In genomic region chr15:95922431-95922830, GRCh38 we compare ENCODE assay signal across 17 cellular contexts.
A peak's percentile ranks its signal among the peaks of the same experiment; 100 is the strongest.
DNase-seq lines count a peak whose midpoint lies in the region; ATAC-seq and TF ChIP-seq lines count a peak whose summit lies in the region.
"Had no signal": no experiment of that assay in that cellular context is flagged by ENCODE, and none has a peak within 500 bp of the region (broad histone marks: within the 10 kb centered on the region; RNA-seq: fewer than 3 reads in every experiment).

No MANE protein-coding gene starts in this region.

- H3K36me3 Mint-ChIP-seq in Caco-2 (ENCODE audit: insufficient read depth, unreplicated experiment) (no peaks in the 10 kb centered on the region), nephron progenitor cell (ENCODE audit: low read depth) (no peaks in the 10 kb centered on the region)

- H3K27me3 ChIP-seq in Caco-2 (replicated peaks; ENCODE audit: control insufficient read depth, insufficient read depth, low read length), result no peaks in the 10 kb centered on the region
- H3K27me3 ChIP-seq in esophagus squamous epithelium, result no peaks in the 10 kb centered on the region
- H3K27me3 ChIP-seq: Peyer's patch, tibial artery had no signal

- H3K27me3 Mint-ChIP-seq in Caco-2 (ENCODE audit: insufficient read depth, unreplicated experiment) (no peaks in the 10 kb centered on the region), nephron progenitor cell (ENCODE audit: low read depth, poor library complexity) (peaks cover 10% of the 10 kb centered on the region)
- H3K27me3 Mint-ChIP-seq: T-helper 17 cell had no signal

- 77 to 81% methylated on average over 7 of the region's 7 CpGs for WGBS in esophagus squamous epithelium, 2 donors

- intact Hi-C loops in Caco-2 (cut with micrococcal nuclease; ENCODE audit: unreplicated experiment), result loop anchor here (1.0 to 5.0 kb wide), 6 partner anchors 130 to 402 kb away; no protein-coding TSS in a partner anchor
- intact Hi-C loops in esophagus squamous epithelium (cut with DNase I), result no loop called here

- POLR2A ChIA-PET in Caco-2 (lab: Charles Lee), result no interaction called here

- DNase-seq in Caco-2, result peak; percentile 52 to 57
- peak; percentile 33 for DNase-seq in epithelial cell of esophagus (ENCODE audit: low read depth)
- no peak for DNase-seq in esophagus squamous epithelium (lab: John Stamatoyannopoulos, UW)
- no peak for DNase-seq in nephron progenitor cell
- no peak for DNase-seq in NCI-H128 (lab: John Stamatoyannopoulos, UW; ENCODE audit: unreplicated experiment)
- DNase-seq in NCI-H1694 (lab: John Stamatoyannopoulos, UW), result no peak
- DNase-seq: activated CD4-positive, alpha-beta T cell treated with anti-CD3 and anti-CD28 coated beads, Interleukin-2, amount 50 U/mL, for 4 hours; glutamatergic neuron; HFFc6; IMR-90; kidney glomerular epithelial cell; NCI-H510A; Peyer's patch; T-helper 17 cell; tibial artery had no signal

- CTCF ChIA-PET in Caco-2 (lab: Charles Lee), result interaction anchor here (0.9 to 1.0 kb wide), 2 partner anchors 262 to 405 kb away, joined by 3 read pairs; no protein-coding TSS in a partner anchor

- H3K27ac ChIP-seq in esophagus squamous epithelium, result no peak overlapping the region
- H3K27ac ChIP-seq: Peyer's patch, tibial artery had no signal

- H3K4me1 ChIP-seq in Caco-2, result no peaks in the 10 kb centered on the region
- no peaks in the 10 kb centered on the region for H3K4me1 ChIP-seq in esophagus squamous epithelium
- H3K4me1 ChIP-seq: Peyer's patch, tibial artery had no signal

- BruUV-seq in Caco-2 (replicated peaks; lab: Mats Ljungman, UMichigan), result no TSS peak

- TF ChIP-seq POLR2A in esophagus squamous epithelium (IDR thresholded peaks at IDR 0.05), result no peak

- peak; percentile 52 for ATAC-seq in GM18909 (IDR thresholded peaks at IDR 0.05; ENCODE audit: poor library complexity, unreplicated experiment)
- ATAC-seq: T-helper 17 cell had no signal

- no peaks in the 10 kb centered on the region for H3K9me3 Mint-ChIP-seq in Caco-2 (ENCODE audit: unreplicated experiment)
- no peaks in the 10 kb centered on the region for H3K9me3 Mint-ChIP-seq in nephron progenitor cell
- H3K9me3 Mint-ChIP-seq: HFFc6 had no signal

- H3K4me3 ChIP-seq in Caco-2 (ENCODE audit: low read depth, low read length) (no peak overlapping the region), epithelial cell of esophagus (ENCODE audit: low read length) (no peak overlapping the region), esophagus squamous epithelium (no peak overlapping the region)
- H3K4me3 ChIP-seq: Peyer's patch, tibial artery had no signal

- H3K4me1 Mint-ChIP-seq in Caco-2 (ENCODE audit: low read depth, unreplicated experiment), result peaks cover 7% of the 10 kb centered on the region
- peaks cover 28% of the 10 kb centered on the region for H3K4me1 Mint-ChIP-seq in nephron progenitor cell
- H3K4me1 Mint-ChIP-seq: T-helper 17 cell had no signal

- no peak overlapping the region for H3K4me3 Mint-ChIP-seq in Caco-2 (ENCODE audit: unreplicated experiment)
- no peak overlapping the region for H3K4me3 Mint-ChIP-seq in nephron progenitor cell
- H3K4me3 Mint-ChIP-seq: HFFc6, T-helper 17 cell had no signal

- peak in 1 of 2 experiments; percentile 33 for TF ChIP-seq CTCF in Caco-2 (IDR thresholded peaks at IDR 0.05; ENCODE audit: insufficient read depth in 1 of 2, low read depth in 1 of 2, low read length in 1 of 2, severe bottlenecking in 1 of 2, unreplicated experiment in 1 of 2)
- peak; percentile 36; the same call in 1 of the 2 replicates for TF ChIP-seq CTCF in LNCAP (IDR thresholded peaks at IDR 0.05)
- TF ChIP-seq CTCF in epithelial cell of esophagus (IDR thresholded peaks at IDR 0.05; ENCODE audit: insufficient read depth, low read depth, low read length, missing control alignments), result peak; percentile 37
- no peak for TF ChIP-seq CTCF in esophagus squamous epithelium (IDR thresholded peaks at IDR 0.05)
- TF ChIP-seq CTCF in nephron progenitor cell (IDR thresholded peaks at IDR 0.05), result no peak

- H3K36me3 ChIP-seq in Caco-2 (ENCODE audit: control insufficient read depth, insufficient read depth, low read length), result no peaks in the 10 kb centered on the region
- no peaks in the 10 kb centered on the region for H3K36me3 ChIP-seq in esophagus squamous epithelium
- H3K36me3 ChIP-seq: Peyer's patch, tibial artery had no signal

- H3K9me3 ChIP-seq in Caco-2, result no peaks in the 10 kb centered on the region
- no peaks in the 10 kb centered on the region for H3K9me3 ChIP-seq in esophagus squamous epithelium
- H3K9me3 ChIP-seq: Peyer's patch, tibial artery had no signal

- H3K27ac Mint-ChIP-seq in Caco-2 (ENCODE audit: unreplicated experiment) (no peak overlapping the region), nephron progenitor cell (no peak overlapping the region)
- H3K27ac Mint-ChIP-seq: HFFc6, T-helper 17 cell had no signal

Comparison
In these comparisons a context has a peak if more than half of its experiments do, and no peak if none do; other contexts are left out.
1. DNase-seq: peak in Caco-2 (2 of 2) and epithelial cell of esophagus (single experiment); none in esophagus squamous epithelium (single experiment), nephron progenitor cell (single experiment), NCI-H128 (single experiment) and NCI-H1694 (single experiment).
2. CTCF ChIP-seq: peak in LNCAP (single experiment) and epithelial cell of esophagus (single experiment); none in esophagus squamous epithelium (0 of 6) and nephron progenitor cell (single experiment).